In genomic region chr1:221708987-221709386, GRCh38 we compare ENCODE assay signal across 8 cellular contexts. TPM values are rescaled to one million over a fixed set of nuclear protein-coding genes. Genes with fewer than 3 reads are reported as not detected.
DNase-seq lines count a peak whose midpoint lies in the region; ATAC-seq, FAIRE-seq and TF ChIP-seq lines count a peak whose summit lies in the region.

No MANE protein-coding gene starts in this region.

- H3K36me3 Mint-ChIP-seq in activated T-helper 1 cell treated with anti-CD3 and anti-CD28 coated beads, Interleukin-12 subunit alpha, Interleukin-12 subunit beta, Interleukin-2, Interleukin-4 antibody, amounts not matched to agents 30 ng/mL and 10 ng/mL and 1 ng/mL, durations not matched to agents 14 hours and 24 hours and 36 hours (ENCODE audit: low read depth): peaks cover 29% of the 10 kb centered on the region
- H3K36me3 Mint-ChIP-seq in chondrocyte (ENCODE audit: low read depth): no peaks in the 10 kb centered on the region

- ATAC-seq in HG03045 (IDR thresholded peaks at IDR 0.05; ENCODE audit: unreplicated experiment): peak; percentile 27

- in situ Hi-C loops in HAP-1 (cut with MboI; ENCODE audit: low sequenced_read_pairs): no loop called here

- H3K9me3 Mint-ChIP-seq in activated T-helper 1 cell treated with anti-CD3 and anti-CD28 coated beads, Interleukin-12 subunit alpha, Interleukin-12 subunit beta, Interleukin-2, Interleukin-4 antibody, amounts not matched to agents 30 ng/mL and 10 ng/mL and 1 ng/mL, durations not matched to agents 14 hours and 24 hours and 36 hours: no peaks in the 10 kb centered on the region
- H3K9me3 Mint-ChIP-seq in chondrocyte (ENCODE audit: low read depth): no peaks in the 10 kb centered on the region

- DNase-seq in GM18507 (ENCODE audit: extremely low spot score, insufficient read length, low read depth) (no peak), NCI-H2196 treated with DMSO at 0.1 percent for 48 hours (lab: John Stamatoyannopoulos, UW; ENCODE audit: unreplicated experiment) (peak; percentile 96), head of caudate nucleus (peak in 40 of 42 donors; percentile 34 to 87 (median 68)), HAP-1 (ENCODE audit: low spot score in 2 of 2) (no peak), chondrocyte (ENCODE audit: low spot score) (no peak)
- DNase-seq in activated T-helper 1 cell treated with anti-CD3 and anti-CD28 coated beads, Interleukin-12 subunit alpha, Interleukin-12 subunit beta, Interleukin-2, Interleukin-4 antibody, amounts not matched to agents 30 ng/mL and 10 ng/mL and 1 ng/mL, durations not matched to agents 14 hours and 24 hours and 36 hours (ENCODE audit: low spot score): peak; percentile 50

- TF ChIP-seq CTCF in chondrocyte (IDR thresholded peaks at IDR 0.05): no peak

- H3K27me3 Mint-ChIP-seq in activated T-helper 1 cell treated with anti-CD3 and anti-CD28 coated beads, Interleukin-12 subunit alpha, Interleukin-12 subunit beta, Interleukin-2, Interleukin-4 antibody, amounts not matched to agents 30 ng/mL and 10 ng/mL and 1 ng/mL, durations not matched to agents 14 hours and 24 hours and 36 hours (ENCODE audit: insufficient read depth): no peaks in the 10 kb centered on the region
- no peaks in the 10 kb centered on the region for H3K27me3 Mint-ChIP-seq in chondrocyte (ENCODE audit: low read depth)

- peak overlapping the region; percentile 92 for H3K27ac Mint-ChIP-seq in activated T-helper 1 cell treated with anti-CD3 and anti-CD28 coated beads, Interleukin-12 subunit alpha, Interleukin-12 subunit beta, Interleukin-2, Interleukin-4 antibody, amounts not matched to agents 30 ng/mL and 10 ng/mL and 1 ng/mL, durations not matched to agents 14 hours and 24 hours and 36 hours
- H3K27ac Mint-ChIP-seq in chondrocyte (ENCODE audit: unreplicated experiment): no peak overlapping the region

- H3K4me1 Mint-ChIP-seq in activated T-helper 1 cell treated with anti-CD3 and anti-CD28 coated beads, Interleukin-12 subunit alpha, Interleukin-12 subunit beta, Interleukin-2, Interleukin-4 antibody, amounts not matched to agents 30 ng/mL and 10 ng/mL and 1 ng/mL, durations not matched to agents 14 hours and 24 hours and 36 hours (ENCODE audit: low read depth): peaks cover 78% of the 10 kb centered on the region
- H3K4me1 Mint-ChIP-seq in chondrocyte (ENCODE audit: low read depth): peaks cover 7% of the 10 kb centered on the region

- H3K9me3 ChIP-seq in HAP-1: no peaks in the 10 kb centered on the region

- H3K4me3 ChIP-seq in skin epidermis: no peak overlapping the region
- H3K4me3 ChIP-seq in HAP-1: no peak overlapping the region

- no peaks in the 10 kb centered on the region for H3K36me3 ChIP-seq in HAP-1 (replicated peaks)

- no peaks in the 10 kb centered on the region for H3K27me3 ChIP-seq in HAP-1 (ENCODE audit: low read depth)

- FAIRE-seq in GM18507 (lab: Jason Lieb, UNC): peak; percentile 67

- H3K4me1 ChIP-seq in HAP-1: no peaks in the 10 kb centered on the region

- H3K4me3 Mint-ChIP-seq in activated T-helper 1 cell treated with anti-CD3 and anti-CD28 coated beads, Interleukin-12 subunit alpha, Interleukin-12 subunit beta, Interleukin-2, Interleukin-4 antibody, amounts not matched to agents 30 ng/mL and 10 ng/mL and 1 ng/mL, durations not matched to agents 14 hours and 24 hours and 36 hours: no peak overlapping the region
- H3K4me3 Mint-ChIP-seq in chondrocyte (ENCODE audit: unreplicated experiment): no peak overlapping the region

- peak overlapping the region in 13 of 21 experiments; percentile 4 to 81 (median 37) for H3K27ac ChIP-seq in skin epidermis

- intact Hi-C loops in activated T-helper 1 cell treated with anti-CD3 and anti-CD28 coated beads, Interleukin-12 subunit alpha, Interleukin-12 subunit beta, Interleukin-2, Interleukin-4 antibody, amounts not matched to agents 30 ng/mL and 10 ng/mL and 1 ng/mL, durations not matched to agents 14 hours and 24 hours and 36 hours (cut with micrococcal nuclease): loop anchor here (1.0 to 10.0 kb wide), 10 partner anchors 17 to 834 kb away; partner anchors contain the start of genes DUSP10 and HLX
- intact Hi-C loops in head of caudate nucleus (cut with DNase I): no loop called here

RNA-seq across cellular contexts. Expression of gene DUSP10, which starts 32.9 kb away (rescaled TPM):
- total RNA-seq in activated T-helper 1 cell treated with anti-CD3 and anti-CD28 coated beads, Interleukin-12 subunit alpha, Interleukin-12 subunit beta, Interleukin-2, Interleukin-4 antibody, amounts not matched to agents 30 ng/mL and 10 ng/mL and 1 ng/mL, durations not matched to agents 14 hours and 24 hours and 36 hours: 19.2 and 19.4 TPM in 2 replicates
- 1.4 to 4.1 TPM (median 3.6 TPM) in 3 replicates for total RNA-seq in chondrocyte

Comparison
In these comparisons a context has a peak if more than half of its experiments do, and no peak if none do; other contexts are left out.
1. DNase-seq: peak in NCI-H2196 treated with DMSO at 0.1 percent for 48 hours (single experiment), activated T-helper 1 cell treated with anti-CD3 and anti-CD28 coated beads, Interleukin-12 subunit alpha, Interleukin-12 subunit beta, Interleukin-2, Interleukin-4 antibody, amounts not matched to agents 30 ng/mL and 10 ng/mL and 1 ng/mL, durations not matched to agents 14 hours and 24 hours and 36 hours (single experiment) and head of caudate nucleus (40 of 42); none in GM18507 (single experiment), HAP-1 (0 of 2) and chondrocyte (single experiment).